Comparison of ENCODE assay signal across 1 cellular context in the genomic region with DNA sequence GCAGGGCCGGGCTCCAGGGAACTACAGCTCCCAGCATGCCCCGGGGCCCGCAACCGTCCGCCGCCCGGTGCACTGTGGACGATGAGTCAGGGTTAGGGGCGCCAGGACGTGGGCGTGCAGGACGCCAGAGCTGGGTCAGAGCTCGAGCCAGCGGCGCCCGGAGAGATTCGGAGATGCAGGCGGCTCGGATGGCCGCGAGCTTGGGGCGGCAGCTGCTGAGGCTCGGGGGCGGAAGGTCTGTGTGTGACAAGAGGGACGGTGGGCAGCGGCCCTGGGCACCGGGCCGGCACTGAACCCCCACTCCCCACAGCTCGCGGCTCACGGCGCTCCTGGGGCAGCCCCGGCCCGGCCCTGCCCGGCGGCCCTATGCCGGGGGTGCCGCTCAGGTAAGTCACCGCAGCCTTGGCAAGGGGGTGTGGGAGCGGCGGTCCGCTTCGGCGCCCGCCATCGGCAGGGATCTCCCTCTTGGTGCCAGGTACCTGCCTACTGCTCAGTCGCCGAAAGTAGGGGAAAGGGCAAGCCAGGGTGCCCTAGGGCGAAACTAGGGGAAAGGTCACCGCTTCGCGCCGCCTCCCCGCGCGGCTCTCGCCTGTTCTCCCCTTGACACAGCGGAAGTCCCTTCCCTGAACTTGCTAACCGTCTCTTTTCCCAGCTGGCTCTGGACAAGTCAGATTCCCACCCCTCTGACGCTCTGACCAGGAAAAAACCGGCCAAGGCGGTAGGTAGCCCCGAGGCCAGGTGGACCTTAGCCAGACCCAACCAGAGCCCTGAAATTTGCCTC.
TF ChIP-seq lines count a peak whose summit lies in the region.

Gene ACADVL, plus strand, starts transcription at position 127 of the 781 bp plus-strand sequence. Its CDS starts 47 bp downstream, at position 174.
Gene DLG4, minus strand, starts transcription at position 25 of the 781 bp plus-strand sequence.

TF ChIP-seq in WTC11, 78 proteins besides CTCF, POLR2A, EP300 and RAD21 (continued from another document):
- TF ChIP-seq ERG (CRISPR knock-in tag; IDR thresholded peaks at IDR 0.05) (no peak; the same call in 1 of the 2 replicates), MYBL2 (CRISPR knock-in tag; IDR thresholded peaks at IDR 0.05) (peak; percentile 75; the same call in 1 of the 2 replicates), TEAD4 (CRISPR knock-in tag; IDR thresholded peaks at IDR 0.05) (no peak), EMX1 (CRISPR knock-in tag; IDR thresholded peaks at IDR 0.05) (0 out of 2 replicates have a peak, but pooled peaks have one; percentile 52), SP1 (CRISPR knock-in tag; conservative IDR thresholded peaks at IDR 0.05) (no peak), IRF1 (CRISPR knock-in tag; IDR thresholded peaks at IDR 0.05) (peak; percentile 74; the same call in 1 of the 2 replicates), RORB (CRISPR knock-in tag; IDR thresholded peaks at IDR 0.05) (no peak), ZNF219 (CRISPR knock-in tag; IDR thresholded peaks at IDR 0.05; ENCODE audit: borderline replicate concordance) (no peak), IRF2 (CRISPR knock-in tag; IDR thresholded peaks at IDR 0.05; ENCODE audit: borderline replicate concordance, low read depth) (no peak), ZMAT4 (CRISPR knock-in tag; IDR thresholded peaks at IDR 0.05) (no peak; the same call in 1 of the 2 replicates), SMAD3 (CRISPR knock-in tag; IDR thresholded peaks at IDR 0.05; ENCODE audit: borderline replicate concordance) (0 out of 2 replicates have a peak, but pooled peaks have one; percentile 19), PRRX2 (CRISPR knock-in tag; IDR thresholded peaks at IDR 0.05) (no peak), TCF7 (CRISPR knock-in tag; IDR thresholded peaks at IDR 0.05; ENCODE audit: low read depth) (no peak), NFATC4 (CRISPR knock-in tag; IDR thresholded peaks at IDR 0.05) (peak; percentile 79), GABPB1 (CRISPR knock-in tag; IDR thresholded peaks at IDR 0.05) (peak; percentile 60; the same call in 1 of the 2 replicates), FOXP1 (CRISPR knock-in tag; IDR thresholded peaks at IDR 0.05; ENCODE audit: borderline replicate concordance) (peak; percentile 48; the same call in 1 of the 2 replicates), ARID4B (CRISPR knock-in tag; IDR thresholded peaks at IDR 0.05; ENCODE audit: borderline replicate concordance) (peak; percentile 41; the same call in 1 of the 2 replicates), ZNF317 (CRISPR knock-in tag; IDR thresholded peaks at IDR 0.05; ENCODE audit: borderline replicate concordance, low read depth) (no peak), CREM (CRISPR knock-in tag; IDR thresholded peaks at IDR 0.05) (peak; percentile 57; the same call in 1 of the 2 replicates), FOXK1 (CRISPR knock-in tag; IDR thresholded peaks at IDR 0.05) (peak; percentile 70), NR2C2 (CRISPR knock-in tag; IDR thresholded peaks at IDR 0.05) (no peak), ZNF671 (CRISPR knock-in tag; IDR thresholded peaks at IDR 0.05) (no peak; the same call in 1 of the 2 replicates), KAT7 (CRISPR knock-in tag; IDR thresholded peaks at IDR 0.05; ENCODE audit: borderline replicate concordance) (no peak), FOXJ3 (CRISPR knock-in tag; IDR thresholded peaks at IDR 0.05; ENCODE audit: borderline replicate concordance) (no peak)
- TF ChIP-seq, protein P1, sequence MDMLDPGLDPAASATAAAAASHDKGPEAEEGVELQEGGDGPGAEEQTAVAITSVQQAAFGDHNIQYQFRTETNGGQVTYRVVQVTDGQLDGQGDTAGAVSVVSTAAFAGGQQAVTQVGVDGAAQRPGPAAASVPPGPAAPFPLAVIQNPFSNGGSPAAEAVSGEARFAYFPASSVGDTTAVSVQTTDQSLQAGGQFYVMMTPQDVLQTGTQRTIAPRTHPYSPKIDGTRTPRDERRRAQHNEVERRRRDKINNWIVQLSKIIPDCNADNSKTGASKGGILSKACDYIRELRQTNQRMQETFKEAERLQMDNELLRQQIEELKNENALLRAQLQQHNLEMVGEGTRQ (CRISPR knock-in tag; IDR thresholded peaks at IDR 0.05) = peak; percentile 38
- TF ChIP-seq, protein P2, sequence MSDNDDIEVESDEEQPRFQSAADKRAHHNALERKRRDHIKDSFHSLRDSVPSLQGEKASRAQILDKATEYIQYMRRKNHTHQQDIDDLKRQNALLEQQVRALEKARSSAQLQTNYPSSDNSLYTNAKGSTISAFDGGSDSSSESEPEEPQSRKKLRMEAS (CRISPR knock-in tag; IDR thresholded peaks at IDR 0.05) = peak; percentile 16
- TF ChIP-seq, protein P3, sequence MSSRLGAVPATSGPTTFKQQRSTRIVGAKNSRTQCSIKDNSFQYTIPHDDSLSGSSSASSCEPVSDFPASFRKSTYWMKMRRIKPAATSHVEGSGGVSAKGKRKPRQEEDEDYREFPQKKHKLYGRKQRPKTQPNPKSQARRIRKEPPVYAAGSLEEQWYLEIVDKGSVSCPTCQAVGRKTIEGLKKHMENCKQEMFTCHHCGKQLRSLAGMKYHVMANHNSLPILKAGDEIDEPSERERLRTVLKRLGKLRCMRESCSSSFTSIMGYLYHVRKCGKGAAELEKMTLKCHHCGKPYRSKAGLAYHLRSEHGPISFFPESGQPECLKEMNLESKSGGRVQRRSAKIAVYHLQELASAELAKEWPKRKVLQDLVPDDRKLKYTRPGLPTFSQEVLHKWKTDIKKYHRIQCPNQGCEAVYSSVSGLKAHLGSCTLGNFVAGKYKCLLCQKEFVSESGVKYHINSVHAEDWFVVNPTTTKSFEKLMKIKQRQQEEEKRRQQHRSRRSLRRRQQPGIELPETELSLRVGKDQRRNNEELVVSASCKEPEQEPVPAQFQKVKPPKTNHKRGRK (CRISPR knock-in tag; IDR thresholded peaks at IDR 0.05; ENCODE audit: borderline replicate concordance) = no peak
